ENCODE assay signal across 13 cellular contexts in the genomic region with DNA sequence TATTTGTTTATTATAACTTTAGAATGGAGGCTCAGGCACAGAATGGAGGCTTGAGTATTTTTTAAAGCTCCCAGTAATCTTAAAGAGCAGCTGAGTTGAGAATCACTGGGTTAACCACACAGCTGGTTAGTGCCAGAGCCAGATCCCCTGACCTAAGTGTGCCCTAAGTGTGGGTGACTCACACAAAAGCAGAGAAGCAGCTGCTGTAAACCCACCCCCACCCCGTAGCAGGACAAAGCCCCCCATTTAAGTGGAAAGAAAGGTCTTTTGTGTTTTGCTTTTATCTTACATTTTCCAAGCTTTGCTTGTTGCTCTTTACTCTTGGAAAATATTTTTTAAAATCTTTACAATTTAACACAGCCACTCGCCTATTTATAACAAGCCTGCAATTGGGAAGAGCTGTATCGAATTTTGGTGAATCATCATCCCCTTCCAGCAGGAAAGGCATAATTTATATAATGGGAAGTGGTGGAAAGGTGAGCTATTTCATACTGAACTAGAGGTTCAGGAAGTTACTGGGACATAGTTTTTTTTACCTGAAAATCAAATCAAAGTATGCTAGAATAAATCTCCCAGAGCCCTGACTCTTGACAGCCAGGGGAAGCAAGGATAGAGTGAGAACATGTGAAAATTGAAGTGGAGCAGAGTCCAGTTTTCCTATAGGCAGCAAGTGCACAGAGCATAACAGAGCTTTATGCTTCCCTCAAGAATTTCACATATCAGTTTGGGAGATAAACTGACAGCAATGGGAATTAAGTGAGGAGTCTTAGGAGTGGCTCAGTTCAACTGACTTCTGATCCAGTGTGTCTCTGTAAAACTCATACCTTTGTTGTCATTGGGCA.
DNase-seq lines count a peak whose midpoint lies in the region; ATAC-seq and TF ChIP-seq lines count a peak whose summit lies in the region.
"Had no signal": no experiment of that assay in that cellular context is flagged by ENCODE, and none has a peak within 500 bp of the region (broad histone marks: within the 10 kb centered on the region; RNA-seq: fewer than 3 reads in every experiment).

No MANE protein-coding gene starts in this region.

- peak overlapping the region; percentile 67 for H3K27ac ChIP-seq in AG04450 (ENCODE audit: low read depth, low read length)
- H3K27ac ChIP-seq in CD8-positive, alpha-beta T cell (ENCODE audit: low read depth, low read length): no peak overlapping the region
- H3K27ac ChIP-seq: BLaER1 had no signal

- H3K4me3 ChIP-seq in AG04450 (ENCODE audit: low read depth, low read length): no peak overlapping the region
- H3K4me3 ChIP-seq in choroid plexus epithelial cell (ENCODE audit: low read depth, low read length): no peak overlapping the region
- no peak overlapping the region for H3K4me3 ChIP-seq in CD8-positive, alpha-beta T cell (ENCODE audit: low read depth, low read length)
- H3K4me3 ChIP-seq: BLaER1, mucosa of descending colon had no signal

- no peaks in the 10 kb centered on the region for H3K27me3 ChIP-seq in AG04450 (ENCODE audit: control insufficient read depth, insufficient read depth, low read length)
- no peaks in the 10 kb centered on the region for H3K27me3 ChIP-seq in CD8-positive, alpha-beta T cell (ENCODE audit: insufficient read depth, low read length)
- H3K27me3 ChIP-seq: BLaER1 had no signal

- DNase-seq in AG04450 (ENCODE audit: low read depth, low spot score) (peak; percentile 49), M059J (ENCODE audit: low read depth) (peak; percentile 82), choroid plexus epithelial cell (ENCODE audit: low read depth) (peak; percentile 78), midbrain (lab: John Stamatoyannopoulos, UW) (peak; percentile 41), NCI-H1436 (lab: John Stamatoyannopoulos, UW) (no peak)
- no peak for DNase-seq in CD8-positive, alpha-beta T cell
- no peak for DNase-seq in activated T-cell treated with anti-CD3 and anti-CD28 coated beads, Interleukin-2, amount 50 U/mL, for 72 hours
- DNase-seq: activated T-cell treated with anti-CD3 and anti-CD28 coated beads, Interleukin-2, amount 50 U/mL, for 1 hour; mucosa of descending colon; NCI-H2029 treated with DMSO at 0.1 percent for 48 hours; T-helper 2 cell had no signal

- H3K36me3 Mint-ChIP-seq in CD8-positive, alpha-beta T cell: no peaks in the 10 kb centered on the region
- no peaks in the 10 kb centered on the region for H3K36me3 Mint-ChIP-seq in activated T-cell treated with anti-CD3 and anti-CD28 coated beads, Interleukin-2, amount 50 U/mL, for 72 hours (ENCODE audit: insufficient read depth in 2 of 2)

- CTCF ChIA-PET in AG04450 (lab: Charles Lee): interaction anchor here (1.7 kb wide), 1 partner anchor 12 kb away, joined by 5 read pairs; no protein-coding TSS in a partner anchor
- CTCF ChIA-PET in CD8-positive, alpha-beta T cell (lab: Charles Lee): no interaction called here

- POLR2A ChIA-PET in AG04450 (lab: Yijun Ruan, JAX): interaction anchor here (0.8 to 1.0 kb wide), 2 partner anchors 16 to 84 kb away, joined by 4 to 9 read pairs; no protein-coding TSS in a partner anchor
- POLR2A ChIA-PET in CD8-positive, alpha-beta T cell (lab: Charles Lee): no interaction called here

- H3K4me1 ChIP-seq in CD8-positive, alpha-beta T cell (ENCODE audit: insufficient read depth, low read length): no peaks in the 10 kb centered on the region
- H3K4me1 ChIP-seq: BLaER1 had no signal

- H3K27ac Mint-ChIP-seq in CD8-positive, alpha-beta T cell: no peak overlapping the region
- no peak overlapping the region for H3K27ac Mint-ChIP-seq in activated T-cell treated with anti-CD3 and anti-CD28 coated beads, Interleukin-2, amount 50 U/mL, for 72 hours

- H3K9me3 Mint-ChIP-seq in CD8-positive, alpha-beta T cell: peaks cover 7% of the 10 kb centered on the region
- H3K9me3 Mint-ChIP-seq in activated T-cell treated with anti-CD3 and anti-CD28 coated beads, Interleukin-2, amount 50 U/mL, for 72 hours: peaks cover 0 to 8% of the 10 kb centered on the region in 2 donors

- no peaks in the 10 kb centered on the region for H3K36me3 ChIP-seq in CD8-positive, alpha-beta T cell (ENCODE audit: insufficient read depth, low read length)
- H3K36me3 ChIP-seq: BLaER1 had no signal

- H3K9me3 ChIP-seq in AG04450 (ENCODE audit: control insufficient read depth, insufficient read depth, low read length): no peaks in the 10 kb centered on the region
- H3K9me3 ChIP-seq in CD8-positive, alpha-beta T cell (ENCODE audit: low read length): no peaks in the 10 kb centered on the region
- H3K9me3 ChIP-seq: BLaER1 had no signal

- H3K27me3 Mint-ChIP-seq in CD8-positive, alpha-beta T cell (ENCODE audit: low read depth): no peaks in the 10 kb centered on the region
- no peaks in the 10 kb centered on the region for H3K27me3 Mint-ChIP-seq in activated T-cell treated with anti-CD3 and anti-CD28 coated beads, Interleukin-2, amount 50 U/mL, for 72 hours (ENCODE audit: low read depth)

- ATAC-seq in CD8-positive, alpha-beta T cell: no peak
- ATAC-seq in HG02970 (IDR thresholded peaks at IDR 0.05; ENCODE audit: low FRiP score, unreplicated experiment): no peak
- no peak for ATAC-seq in activated T-cell treated with anti-CD3 and anti-CD28 coated beads, Interleukin-2, amount 50 U/mL, for 72 hours (replicated peaks in 1 of 2)
- ATAC-seq: mucosa of descending colon had no signal

- H3K4me1 Mint-ChIP-seq in CD8-positive, alpha-beta T cell (ENCODE audit: low read depth): no peaks in the 10 kb centered on the region
- no peaks in the 10 kb centered on the region for H3K4me1 Mint-ChIP-seq in activated T-cell treated with anti-CD3 and anti-CD28 coated beads, Interleukin-2, amount 50 U/mL, for 72 hours (ENCODE audit: low read depth)

- intact Hi-C loops in CD8-positive, alpha-beta T cell (cut with DNase I, micrococcal nuclease): no loop called here

- TF ChIP-seq CTCF in AG04450 (IDR thresholded peaks at IDR 0.05; ENCODE audit: low read depth, low read length): no peak
- no peak for TF ChIP-seq CTCF in choroid plexus epithelial cell (conservative IDR thresholded peaks at IDR 0.05; ENCODE audit: low read depth, low read length)
- TF ChIP-seq CTCF in CD8-positive, alpha-beta T cell (IDR thresholded peaks at IDR 0.05): no peak

- no peak overlapping the region for H3K4me3 Mint-ChIP-seq in CD8-positive, alpha-beta T cell
- H3K4me3 Mint-ChIP-seq in activated T-cell treated with anti-CD3 and anti-CD28 coated beads, Interleukin-2, amount 50 U/mL, for 72 hours: no peak overlapping the region

Comparison
In these comparisons a context has a peak if more than half of its experiments do, and no peak if none do; other contexts are left out.
1. DNase-seq: peak in AG04450 (single experiment), M059J (single experiment), choroid plexus epithelial cell (single experiment) and midbrain (single experiment); none in CD8-positive, alpha-beta T cell (0 of 7), NCI-H1436 (single experiment) and activated T-cell treated with anti-CD3 and anti-CD28 coated beads, Interleukin-2, amount 50 U/mL, for 72 hours (0 of 2).